Comparison of ENCODE assay signal across 11 cellular contexts in genomic region chr18:59123588-59124369, GRCh38. TPM values are rescaled to one million over a fixed set of nuclear protein-coding genes. Genes with fewer than 3 reads are reported as not detected.
A peak's percentile ranks its signal among the peaks of the same experiment; 100 is the strongest.
DNase-seq lines count a peak whose midpoint lies in the region; ATAC-seq and TF ChIP-seq lines count a peak whose summit lies in the region.
"Had no signal": no experiment of that assay in that cellular context is flagged by ENCODE, and none has a peak within 500 bp of the region (broad histone marks: within the 10 kb centered on the region; RNA-seq: fewer than 3 reads in every experiment).

No MANE protein-coding gene starts in this region.

- H3K4me1 Mint-ChIP-seq in T-cell, result no peaks in the 10 kb centered on the region

- H3K27me3 Mint-ChIP-seq in T-cell, result peaks cover 30 to 37% of the 10 kb centered on the region in 2 donors

- DNase-seq in AG10803 (ENCODE audit: low read depth), result peak; percentile 83
- peak; percentile 90 for DNase-seq in RKO (ENCODE audit: low spot score)
- peak in 36 of 42 donors; percentile 12 to 85 (median 45) for DNase-seq in head of caudate nucleus
- no peak for DNase-seq in OCI-M1 (lab: John Stamatoyannopoulos, UW)
- no peak for DNase-seq in NCI-H2196 treated with DMSO at 0.1 percent for 48 hours (lab: John Stamatoyannopoulos, UW; ENCODE audit: unreplicated experiment)
- no peak for DNase-seq in T-cell
- DNase-seq: activated CD4-positive, alpha-beta T cell treated with anti-CD3 and anti-CD28 coated beads, Interleukin-2, amount 10 ng/mL, durations not matched to agents 24 days and 14 days; Kasumi-1; sigmoid colon had no signal

- H3K4me3 Mint-ChIP-seq in T-cell, result no peak overlapping the region
- H3K4me3 Mint-ChIP-seq: activated CD4-positive, alpha-beta T cell treated with anti-CD3 and anti-CD28 coated beads, Interleukin-2, amount 10 ng/mL, durations not matched to agents 24 days and 14 days had no signal

- TF ChIP-seq CTCF in AG10803 (conservative IDR thresholded peaks at IDR 0.05; ENCODE audit: low read length) (no peak), gastroesophageal sphincter (IDR thresholded peaks at IDR 0.05) (no peak)

- intact Hi-C loops in head of caudate nucleus (cut with DNase I), result loop anchor here (5.0 kb wide), 1 partner anchor 36 kb away; no protein-coding TSS in a partner anchor

- ATAC-seq in GM21717 (IDR thresholded peaks at IDR 0.05; ENCODE audit: unreplicated experiment) (peak; percentile 73), gastroesophageal sphincter (no peak), T-cell (replicated peaks in 1 of 4) (no peak)

- H3K9me3 Mint-ChIP-seq in T-cell, result no peaks in the 10 kb centered on the region
- H3K9me3 Mint-ChIP-seq: activated CD4-positive, alpha-beta T cell treated with anti-CD3 and anti-CD28 coated beads, Interleukin-2, amount 10 ng/mL, durations not matched to agents 24 days and 14 days had no signal

- H3K27ac Mint-ChIP-seq in T-cell, result no peak overlapping the region
- H3K27ac Mint-ChIP-seq: activated CD4-positive, alpha-beta T cell treated with anti-CD3 and anti-CD28 coated beads, Interleukin-2, amount 10 ng/mL, durations not matched to agents 24 days and 14 days had no signal

- H3K9me3 ChIP-seq in gastroesophageal sphincter, result no peaks in the 10 kb centered on the region
- H3K9me3 ChIP-seq: sigmoid colon had no signal

- no peaks in the 10 kb centered on the region for H3K36me3 Mint-ChIP-seq in T-cell

- H3K4me3 ChIP-seq in AG10803 (ENCODE audit: low read length) (no peak overlapping the region), gastroesophageal sphincter (no peak overlapping the region)
- H3K4me3 ChIP-seq: sigmoid colon had no signal

- no peak for TF ChIP-seq EP300 in gastroesophageal sphincter (IDR thresholded peaks at IDR 0.05)

- CTCF ChIA-PET in T-cell (lab: Charles Lee), result no interaction called here

- H3K4me1 ChIP-seq in gastroesophageal sphincter, result no peaks in the 10 kb centered on the region
- H3K4me1 ChIP-seq: sigmoid colon had no signal

- POLR2A ChIA-PET in T-cell (lab: Charles Lee), result no interaction called here

- WGBS in gastroesophageal sphincter (ENCODE audit: low coverage in 1 of 2), 2 donors, result 29 to 56% methylated on average over 3 to 4 of the region's 5 CpGs

- no peak overlapping the region for H3K27ac ChIP-seq in gastroesophageal sphincter
- H3K27ac ChIP-seq: sigmoid colon had no signal

- no peak for TF ChIP-seq POLR2A in gastroesophageal sphincter (IDR thresholded peaks at IDR 0.05)

- peaks cover 36% of the 10 kb centered on the region for H3K27me3 ChIP-seq in gastroesophageal sphincter
- H3K27me3 ChIP-seq: sigmoid colon had no signal

- H3K36me3 ChIP-seq in gastroesophageal sphincter, result no peaks in the 10 kb centered on the region
- H3K36me3 ChIP-seq: sigmoid colon had no signal

RNA-seq across cellular contexts. Expression of gene SEC11C, which starts 15.9 kb away (rescaled TPM):
- 10 to 100 TPM; 14.7 to 25.2 (median 21.6) TPM for total RNA-seq in gastroesophageal sphincter
- 10 to 100 TPM; 44.9 to 64.6 (median 51.0) TPM for total RNA-seq in T-cell

Comparison
In these comparisons a context has a peak if more than half of its experiments do, and no peak if none do; other contexts are left out.
1. DNase-seq: peak in AG10803 (single experiment), RKO (single experiment) and head of caudate nucleus (36 of 42); none in OCI-M1 (single experiment), NCI-H2196 treated with DMSO at 0.1 percent for 48 hours (single experiment) and T-cell (0 of 34).